Comparison of ENCODE assay signal across 18 cellular contexts in the genomic region with DNA sequence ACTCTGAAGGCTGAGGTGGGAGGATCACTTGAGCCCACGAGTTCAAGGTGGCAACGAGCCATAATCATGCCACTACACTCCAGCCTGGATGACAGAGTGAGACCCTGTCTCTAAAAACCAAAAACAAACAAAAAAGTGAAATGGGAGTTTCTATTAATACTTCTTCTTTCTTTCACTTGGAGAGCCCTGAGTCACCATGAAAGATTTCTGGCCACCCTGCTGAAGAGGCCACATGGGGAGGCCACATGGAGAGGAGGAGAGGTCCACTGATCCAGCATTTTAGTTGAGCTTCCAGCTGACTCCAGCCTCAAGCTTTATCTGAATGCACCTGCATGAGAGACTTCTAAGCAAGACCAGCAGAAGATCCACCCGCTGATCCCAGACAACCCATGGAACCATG.
DNase-seq lines count a peak whose midpoint lies in the region; ATAC-seq, FAIRE-seq and TF ChIP-seq lines count a peak whose summit lies in the region.
"Had no signal": no experiment of that assay in that cellular context is flagged by ENCODE, and none has a peak within 500 bp of the region (broad histone marks: within the 10 kb centered on the region; RNA-seq: fewer than 3 reads in every experiment).

No MANE protein-coding gene starts in this region.

- H3K4me1 ChIP-seq in GM23248 (ENCODE audit: insufficient read depth) (peaks cover 5% of the 10 kb centered on the region; the same call in 1 of the 2 replicates), body of pancreas (peaks cover 39% of the 10 kb centered on the region), left lung (no peaks in the 10 kb centered on the region), esophagus muscularis mucosa (no peaks in the 10 kb centered on the region)
- H3K4me1 ChIP-seq: A549 had no signal

- in situ Hi-C loops in GM23248 (cut with MboI): no loop called here

- H3K27ac ChIP-seq in GM23248: no peak overlapping the region
- H3K27ac ChIP-seq in body of pancreas: peak overlapping the region; percentile 52 to 80 (median 71)
- H3K27ac ChIP-seq in left lung: no peak overlapping the region
- no peak overlapping the region for H3K27ac ChIP-seq in esophagus muscularis mucosa (replicated peaks in 1 of 4)
- H3K27ac ChIP-seq: A549 had no signal

- H3F3A ChIP-seq in GM23248 (ENCODE audit: insufficient read depth): no peaks in the 10 kb centered on the region

- no peak for FAIRE-seq in D721Med (lab: Jason Lieb, UNC)
- FAIRE-seq: A549, GM19239 had no signal

- no peak overlapping the region for H3K9ac ChIP-seq in GM23248

- ATAC-seq in body of pancreas: no peak
- ATAC-seq in left lung: peak; percentile 43
- ATAC-seq in GM21619 (IDR thresholded peaks at IDR 0.05; ENCODE audit: unreplicated experiment): no peak
- ATAC-seq: GM23338, Panc1 had no signal

- H3K27me3 ChIP-seq in GM23248 (replicated peaks; ENCODE audit: insufficient read depth) (0 out of 2 replicates have a peak, but pooled peaks cover 9% of the 10 kb centered on the region), body of pancreas (no peaks in the 10 kb centered on the region), left lung (no peaks in the 10 kb centered on the region), esophagus muscularis mucosa (no peaks in the 10 kb centered on the region)

- DNase-seq in AG08395 (ENCODE audit: low spot score): peak; percentile 29
- peak; percentile 54 for DNase-seq in GM23248
- DNase-seq in body of pancreas: no peak
- DNase-seq in left lung: no peak
- no peak for DNase-seq in esophagus muscularis mucosa (ENCODE audit: extremely low spot score)
- no peak for DNase-seq in D721Med (ENCODE audit: insufficient read length, low spot score)
- DNase-seq: AML-193, COR-L47, DMS153, Kasumi-1, MM.1S, NCI-H1105, NCI-H1694 had no signal

- H3K79me2 ChIP-seq in GM23248 (ENCODE audit: insufficient read depth): no peaks in the 10 kb centered on the region

- no peaks in the 10 kb centered on the region for H4K20me1 ChIP-seq in GM23248 (ENCODE audit: insufficient read depth)

- H3K4me3 ChIP-seq in GM23248: no peak overlapping the region
- no peak overlapping the region for H3K4me3 ChIP-seq in body of pancreas
- H3K4me3 ChIP-seq in left lung: no peak overlapping the region
- H3K4me3 ChIP-seq in esophagus muscularis mucosa: no peak overlapping the region
- H3K4me3 ChIP-seq: A549, GM23338 had no signal

- TF ChIP-seq CTCF in body of pancreas (IDR thresholded peaks at IDR 0.05) (no peak), left lung (IDR thresholded peaks at IDR 0.05) (no peak), esophagus muscularis mucosa (IDR thresholded peaks at IDR 0.05) (no peak), D721Med (IDR thresholded peaks at IDR 0.05; ENCODE audit: insufficient read depth, missing control alignments) (no peak)

- intact Hi-C loops in body of pancreas (cut with DNase I): no loop called here
- intact Hi-C loops in left lung (cut with DNase I): no loop called here
- intact Hi-C loops in esophagus muscularis mucosa (cut with DNase I): no loop called here

- no peak for TF ChIP-seq POLR2A in body of pancreas (IDR thresholded peaks at IDR 0.05)
- no peak for TF ChIP-seq POLR2A in esophagus muscularis mucosa (IDR thresholded peaks at IDR 0.05; ENCODE audit: low read depth)

- H3K36me3 ChIP-seq in GM23248 (ENCODE audit: low read depth): no peaks in the 10 kb centered on the region
- H3K36me3 ChIP-seq in body of pancreas (replicated peaks in 1 of 2; ENCODE audit: insufficient read depth in 1 of 2, low read depth in 2 of 2): no peaks in the 10 kb centered on the region
- H3K36me3 ChIP-seq in left lung: no peaks in the 10 kb centered on the region
- H3K36me3 ChIP-seq in esophagus muscularis mucosa: no peaks in the 10 kb centered on the region

- no peaks in the 10 kb centered on the region for H3K9me2 ChIP-seq in GM23248 (ENCODE audit: insufficient read depth)

- no peak overlapping the region for H2AFZ ChIP-seq in GM23248
- H2AFZ ChIP-seq: GM23338 had no signal

- no peaks in the 10 kb centered on the region for H3K9me3 ChIP-seq in GM23248 (ENCODE audit: low read depth)
- H3K9me3 ChIP-seq in body of pancreas: no peaks in the 10 kb centered on the region
- H3K9me3 ChIP-seq in left lung: no peaks in the 10 kb centered on the region
- no peaks in the 10 kb centered on the region for H3K9me3 ChIP-seq in esophagus muscularis mucosa
- H3K9me3 ChIP-seq: A549 had no signal

- no peak for TF ChIP-seq EP300 in esophagus muscularis mucosa (IDR thresholded peaks at IDR 0.05)

- 71 to 74% methylated on average over 3 of the region's 3 CpGs for WGBS in GM23248 (ENCODE audit: low coverage in 1 of 2, low lambda C conversion rate in 2 of 2, missing lambda C conversion rate in 2 of 2), 2 experiments
- WGBS in body of pancreas, 2 donors: 52 to 56% methylated on average over 3 of the region's 3 CpGs
- 72% methylated on average over 3 of the region's 3 CpGs for WGBS in esophagus muscularis mucosa

- no peak overlapping the region for H3K4me2 ChIP-seq in GM23248 (ENCODE audit: unreplicated experiment)
- H3K4me2 ChIP-seq: A549, GM23338 had no signal

Comparison
In these comparisons a context has a peak if more than half of its experiments do, and no peak if none do; other contexts are left out.
1. DNase-seq: peak in AG08395 (single experiment) and GM23248 (single experiment); none in body of pancreas (0 of 4), left lung (0 of 2), esophagus muscularis mucosa (single experiment) and D721Med (single experiment).
2. H3K27ac ChIP-seq: peak in body of pancreas (4 of 4); none in GM23248 (single experiment), left lung (0 of 2) and esophagus muscularis mucosa (0 of 4).